3 cellular contexts compared by ENCODE assay signal in genomic region chr16:87583453-87584131, GRCh38.
TF ChIP-seq lines count a peak whose summit lies in the region.

No MANE protein-coding gene starts in this region.

TF ChIP-seq in SK-N-SH, 30 proteins besides CTCF, POLR2A, EP300 and RAD21 (continued from another document and continues in another):
- TF ChIP-seq IRF3 (IDR thresholded peaks at IDR 0.05; ENCODE audit: low read depth, low read length), result no peak
- TF ChIP-seq, protein P1, sequence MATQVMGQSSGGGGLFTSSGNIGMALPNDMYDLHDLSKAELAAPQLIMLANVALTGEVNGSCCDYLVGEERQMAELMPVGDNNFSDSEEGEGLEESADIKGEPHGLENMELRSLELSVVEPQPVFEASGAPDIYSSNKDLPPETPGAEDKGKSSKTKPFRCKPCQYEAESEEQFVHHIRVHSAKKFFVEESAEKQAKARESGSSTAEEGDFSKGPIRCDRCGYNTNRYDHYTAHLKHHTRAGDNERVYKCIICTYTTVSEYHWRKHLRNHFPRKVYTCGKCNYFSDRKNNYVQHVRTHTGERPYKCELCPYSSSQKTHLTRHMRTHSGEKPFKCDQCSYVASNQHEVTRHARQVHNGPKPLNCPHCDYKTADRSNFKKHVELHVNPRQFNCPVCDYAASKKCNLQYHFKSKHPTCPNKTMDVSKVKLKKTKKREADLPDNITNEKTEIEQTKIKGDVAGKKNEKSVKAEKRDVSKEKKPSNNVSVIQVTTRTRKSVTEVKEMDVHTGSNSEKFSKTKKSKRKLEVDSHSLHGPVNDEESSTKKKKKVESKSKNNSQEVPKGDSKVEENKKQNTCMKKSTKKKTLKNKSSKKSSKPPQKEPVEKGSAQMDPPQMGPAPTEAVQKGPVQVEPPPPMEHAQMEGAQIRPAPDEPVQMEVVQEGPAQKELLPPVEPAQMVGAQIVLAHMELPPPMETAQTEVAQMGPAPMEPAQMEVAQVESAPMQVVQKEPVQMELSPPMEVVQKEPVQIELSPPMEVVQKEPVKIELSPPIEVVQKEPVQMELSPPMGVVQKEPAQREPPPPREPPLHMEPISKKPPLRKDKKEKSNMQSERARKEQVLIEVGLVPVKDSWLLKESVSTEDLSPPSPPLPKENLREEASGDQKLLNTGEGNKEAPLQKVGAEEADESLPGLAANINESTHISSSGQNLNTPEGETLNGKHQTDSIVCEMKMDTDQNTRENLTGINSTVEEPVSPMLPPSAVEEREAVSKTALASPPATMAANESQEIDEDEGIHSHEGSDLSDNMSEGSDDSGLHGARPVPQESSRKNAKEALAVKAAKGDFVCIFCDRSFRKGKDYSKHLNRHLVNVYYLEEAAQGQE (IDR thresholded peaks at IDR 0.05; ENCODE audit: low read depth, low read length), result no peak
- no peak for TF ChIP-seq SIN3A (IDR thresholded peaks at IDR 0.05; ENCODE audit: borderline replicate concordance, low read depth, low read length)
- TF ChIP-seq GABPA (IDR thresholded peaks at IDR 0.05; ENCODE audit: low read depth), result no peak
- TF ChIP-seq, protein P2, sequence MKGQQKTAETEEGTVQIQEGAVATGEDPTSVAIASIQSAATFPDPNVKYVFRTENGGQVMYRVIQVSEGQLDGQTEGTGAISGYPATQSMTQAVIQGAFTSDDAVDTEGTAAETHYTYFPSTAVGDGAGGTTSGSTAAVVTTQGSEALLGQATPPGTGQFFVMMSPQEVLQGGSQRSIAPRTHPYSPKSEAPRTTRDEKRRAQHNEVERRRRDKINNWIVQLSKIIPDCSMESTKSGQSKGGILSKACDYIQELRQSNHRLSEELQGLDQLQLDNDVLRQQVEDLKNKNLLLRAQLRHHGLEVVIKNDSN (IDR thresholded peaks at IDR 0.05; ENCODE audit: borderline replicate concordance, low read depth), result no peak
- TF ChIP-seq MAX (IDR thresholded peaks at IDR 0.05; ENCODE audit: low read depth), result no peak
- no peak for TF ChIP-seq RCOR1 (IDR thresholded peaks at IDR 0.05; ENCODE audit: low read length)
- TF ChIP-seq FOXJ3 (CRISPR knock-in tag; IDR thresholded peaks at IDR 0.05), result no peak
- TF ChIP-seq CHD2 (IDR thresholded peaks at IDR 0.05; ENCODE audit: low read length, partially characterized antibody), result no peak
- TF ChIP-seq RFX5 (IDR thresholded peaks at IDR 0.05; ENCODE audit: low read length), result no peak
- no peak for TF ChIP-seq MXI1 (IDR thresholded peaks at IDR 0.05; ENCODE audit: low read depth, low read length)
- no peak for TF ChIP-seq NRF1 (IDR thresholded peaks at IDR 0.05; ENCODE audit: low read depth, low read length)

TF ChIP-seq in SK-N-SH treated with all-trans-retinoic acid at 6 μM for 48 hours, 23 proteins besides CTCF, POLR2A, EP300 and RAD21 (continued from another document):
- TF ChIP-seq, protein P3, sequence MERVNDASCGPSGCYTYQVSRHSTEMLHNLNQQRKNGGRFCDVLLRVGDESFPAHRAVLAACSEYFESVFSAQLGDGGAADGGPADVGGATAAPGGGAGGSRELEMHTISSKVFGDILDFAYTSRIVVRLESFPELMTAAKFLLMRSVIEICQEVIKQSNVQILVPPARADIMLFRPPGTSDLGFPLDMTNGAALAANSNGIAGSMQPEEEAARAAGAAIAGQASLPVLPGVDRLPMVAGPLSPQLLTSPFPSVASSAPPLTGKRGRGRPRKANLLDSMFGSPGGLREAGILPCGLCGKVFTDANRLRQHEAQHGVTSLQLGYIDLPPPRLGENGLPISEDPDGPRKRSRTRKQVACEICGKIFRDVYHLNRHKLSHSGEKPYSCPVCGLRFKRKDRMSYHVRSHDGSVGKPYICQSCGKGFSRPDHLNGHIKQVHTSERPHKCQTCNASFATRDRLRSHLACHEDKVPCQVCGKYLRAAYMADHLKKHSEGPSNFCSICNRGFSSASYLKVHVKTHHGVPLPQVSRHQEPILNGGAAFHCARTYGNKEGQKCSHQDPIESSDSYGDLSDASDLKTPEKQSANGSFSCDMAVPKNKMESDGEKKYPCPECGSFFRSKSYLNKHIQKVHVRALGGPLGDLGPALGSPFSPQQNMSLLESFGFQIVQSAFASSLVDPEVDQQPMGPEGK (CRISPR knock-in tag; IDR thresholded peaks at IDR 0.05; ENCODE audit: borderline replicate concordance), result no peak
- TF ChIP-seq SNAI2 (CRISPR knock-in tag; IDR thresholded peaks at IDR 0.05) (no peak), TCF4 (CRISPR knock-in tag; IDR thresholded peaks at IDR 0.05; ENCODE audit: borderline replicate concordance) (no peak), TOX (CRISPR knock-in tag; IDR thresholded peaks at IDR 0.05; ENCODE audit: borderline replicate concordance) (no peak)
- TF ChIP-seq, protein P4, sequence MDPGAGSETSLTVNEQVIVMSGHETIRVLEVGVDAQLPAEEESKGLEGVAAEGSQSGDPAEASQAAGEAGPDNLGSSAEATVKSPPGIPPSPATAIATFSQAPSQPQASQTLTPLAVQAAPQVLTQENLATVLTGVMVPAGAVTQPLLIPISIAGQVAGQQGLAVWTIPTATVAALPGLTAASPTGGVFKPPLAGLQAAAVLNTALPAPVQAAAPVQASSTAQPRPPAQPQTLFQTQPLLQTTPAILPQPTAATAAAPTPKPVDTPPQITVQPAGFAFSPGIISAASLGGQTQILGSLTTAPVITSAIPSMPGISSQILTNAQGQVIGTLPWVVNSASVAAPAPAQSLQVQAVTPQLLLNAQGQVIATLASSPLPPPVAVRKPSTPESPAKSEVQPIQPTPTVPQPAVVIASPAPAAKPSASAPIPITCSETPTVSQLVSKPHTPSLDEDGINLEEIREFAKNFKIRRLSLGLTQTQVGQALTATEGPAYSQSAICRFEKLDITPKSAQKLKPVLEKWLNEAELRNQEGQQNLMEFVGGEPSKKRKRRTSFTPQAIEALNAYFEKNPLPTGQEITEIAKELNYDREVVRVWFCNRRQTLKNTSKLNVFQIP (CRISPR knock-in tag; IDR thresholded peaks at IDR 0.05; ENCODE audit: borderline replicate concordance, low read depth), result no peak
- TF ChIP-seq, protein P5, sequence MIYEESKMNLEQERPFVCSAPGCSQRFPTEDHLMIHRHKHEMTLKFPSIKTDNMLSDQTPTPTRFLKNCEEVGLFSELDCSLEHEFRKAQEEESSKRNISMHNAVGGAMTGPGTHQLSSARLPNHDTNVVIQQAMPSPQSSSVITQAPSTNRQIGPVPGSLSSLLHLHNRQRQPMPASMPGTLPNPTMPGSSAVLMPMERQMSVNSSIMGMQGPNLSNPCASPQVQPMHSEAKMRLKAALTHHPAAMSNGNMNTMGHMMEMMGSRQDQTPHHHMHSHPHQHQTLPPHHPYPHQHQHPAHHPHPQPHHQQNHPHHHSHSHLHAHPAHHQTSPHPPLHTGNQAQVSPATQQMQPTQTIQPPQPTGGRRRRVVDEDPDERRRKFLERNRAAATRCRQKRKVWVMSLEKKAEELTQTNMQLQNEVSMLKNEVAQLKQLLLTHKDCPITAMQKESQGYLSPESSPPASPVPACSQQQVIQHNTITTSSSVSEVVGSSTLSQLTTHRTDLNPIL (CRISPR knock-in tag; IDR thresholded peaks at IDR 0.05; ENCODE audit: low read depth), result no peak

TF ChIP-seq in K562, 482 proteins besides CTCF, POLR2A, EP300 and RAD21 (continued from another document):
- no peak for TF ChIP-seq ARID3B (CRISPR knock-in tag; IDR thresholded peaks at IDR 0.05; ENCODE audit: borderline replicate concordance)
